Comparison of ENCODE assay signal across 24 cellular contexts in the genomic region with DNA sequence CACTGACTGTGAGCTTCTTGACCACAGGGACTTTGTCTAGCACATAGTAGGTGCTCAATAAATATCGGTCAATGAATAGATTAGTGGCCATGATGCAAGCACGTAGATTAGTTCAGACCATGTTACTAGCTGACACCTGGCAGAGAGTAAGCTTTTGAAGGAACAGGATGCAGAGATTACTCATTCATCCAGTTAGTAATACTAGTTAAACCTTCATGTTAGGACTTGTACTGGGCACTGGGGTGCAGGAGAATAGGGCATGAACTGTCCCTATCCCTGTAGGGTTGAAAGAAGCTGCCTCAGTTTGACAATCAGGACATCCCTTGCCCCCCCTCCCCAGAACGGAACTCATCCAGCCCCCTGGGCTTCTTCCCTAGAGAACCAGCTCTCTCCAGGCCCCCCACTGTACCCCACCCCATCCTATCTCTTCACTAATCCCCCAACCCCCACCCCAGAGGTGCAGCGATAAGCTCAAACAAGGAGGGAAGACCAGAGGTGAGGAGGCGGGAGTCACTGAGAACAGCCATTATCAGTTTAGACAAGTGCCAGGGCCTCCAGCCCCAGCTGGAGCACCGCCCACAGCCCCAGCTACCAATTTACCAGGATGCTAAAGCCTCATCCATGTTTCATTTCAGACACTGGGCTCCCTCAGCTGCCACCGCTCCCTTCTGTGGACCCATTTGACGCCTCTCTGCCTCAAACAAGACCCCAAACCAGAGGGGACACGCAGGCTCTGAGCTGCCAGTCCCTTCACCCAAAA.
"Had no signal": no experiment of that assay in that cellular context is flagged by ENCODE, and none has a peak within 500 bp of the region (broad histone marks: within the 10 kb centered on the region; RNA-seq: fewer than 3 reads in every experiment).

No MANE protein-coding gene starts in this region.

- ATAC-seq: effector memory CD8-positive, alpha-beta T cell; heart right ventricle; left lung; lower lobe of right lung; mucosa of descending colon; natural killer cell treated with Interleukin-12 subunit alpha and Interleukin-12 subunit beta and Interleukin-15 and Interleukin-18, amount 100 ng/mL, for 72 hours; right lobe of liver had no signal

- H3K4me3 ChIP-seq: ascending aorta, heart right ventricle, left lung, lower lobe of right lung, mucosa of descending colon, right lobe of liver, testis had no signal

- H3K27ac ChIP-seq: ascending aorta, heart right ventricle, left lung, lower lobe of right lung, right lobe of liver, testis had no signal

- DNase-seq: activated CD4-positive, alpha-beta memory T cell treated with anti-CD3 and anti-CD28 coated beads, Interleukin-2, amount 10 ng/mL, durations not matched to agents 7 days and 5 days; activated CD4-positive, alpha-beta T cell treated with anti-CD3 and anti-CD28 coated beads for 1 hour; activated CD4-positive, alpha-beta T cell treated with anti-CD3 and anti-CD28 coated beads, Interleukin-2, amount 10 ng/mL, durations not matched to agents 7 days and 5 days; activated CD8-positive, alpha-beta memory T cell treated with anti-CD3 and anti-CD28 coated beads, Interleukin-2, amount 50 U/mL, for 48 hours; activated gamma-delta T cell; activated naive CD4-positive, alpha-beta T cell treated with anti-CD3 and anti-CD28 coated beads, Interleukin-2, amount 10 ng/mL, durations not matched to agents 7 days and 5 days; activated naive CD8-positive, alpha-beta T cell treated with anti-CD3 and anti-CD28 coated beads, Interleukin-2, amount 10 ng/mL, durations not matched to agents 7 days and 5 days; activated T-cell treated with anti-CD3 and anti-CD28 coated beads, Interleukin-2, amount 50 U/mL, for 24 hours; caudate nucleus; cortex of kidney; effector memory CD8-positive, alpha-beta T cell; foreskin fibroblast; heart right ventricle; left lung; lower lobe of right lung; mucosa of descending colon; right lobe of liver; stimulated activated CD4-positive, alpha-beta T cell treated with anti-CD3 and anti-CD28 coated beads, Interleukin-2, amount 100 ng/mL, for 48 hours; stimulated activated naive CD4-positive, alpha-beta T cell treated with Interleukin-2 at 50 U/mL for 16 hours; T-helper 2 cell; testis; trophoblast cell had no signal

- H3K4me1 ChIP-seq: ascending aorta, heart right ventricle, left lung, lower lobe of right lung, right lobe of liver, testis had no signal

- H3K9me3 ChIP-seq: ascending aorta, heart right ventricle, left lung, lower lobe of right lung, mucosa of descending colon, right lobe of liver, testis had no signal

- H3K36me3 ChIP-seq: ascending aorta, heart right ventricle, left lung, lower lobe of right lung, right lobe of liver had no signal

- H3K27me3 ChIP-seq: ascending aorta, right lobe of liver, testis had no signal
